Comparison of ENCODE assay signal across 14 cellular contexts in genomic region chr1:181562395-181562794, GRCh38.
A peak's percentile ranks its signal among the peaks of the same experiment; 100 is the strongest.
DNase-seq lines count a peak whose midpoint lies in the region; ATAC-seq, FAIRE-seq and TF ChIP-seq lines count a peak whose summit lies in the region.
"Had no signal": no experiment of that assay in that cellular context is flagged by ENCODE, and none has a peak within 500 bp of the region (broad histone marks: within the 10 kb centered on the region; RNA-seq: fewer than 3 reads in every experiment).

No MANE protein-coding gene starts in this region.

- H4K20me1 ChIP-seq in PC-9 (ENCODE audit: insufficient read depth): no peaks in the 10 kb centered on the region
- H4K20me1 ChIP-seq: BLaER1 treated with 17β-estradiol and CSF1 and Interleukin-3, amounts not matched to agents 10 nM and 100 nM had no signal

- H3K4me1 ChIP-seq in PC-9 (replicated peaks; ENCODE audit: insufficient read depth) (no peaks in the 10 kb centered on the region), esophagus muscularis mucosa (peaks cover 0 to 2% (median 0%) of the 10 kb centered on the region in 4 donors)
- H3K4me1 ChIP-seq: BLaER1 treated with 17β-estradiol and CSF1 and Interleukin-3, amounts not matched to agents 10 nM and 100 nM had no signal

- POLR2A ChIA-PET in PC-9 (lab: Charles Lee; ENCODE audit: unreplicated experiment): no interaction called here

- no peak overlapping the region for H3K27ac ChIP-seq in PC-9
- H3K27ac ChIP-seq in esophagus muscularis mucosa (replicated peaks in 1 of 4): no peak overlapping the region
- H3K27ac ChIP-seq: BLaER1 treated with 17β-estradiol and CSF1 and Interleukin-3, amounts not matched to agents 10 nM and 100 nM had no signal

- TF ChIP-seq POLR2A in esophagus muscularis mucosa (IDR thresholded peaks at IDR 0.05; ENCODE audit: low read depth): no peak

- CTCF ChIA-PET in PC-9 (lab: Charles Lee): no interaction called here

- ATAC-seq in GM18873 (IDR thresholded peaks at IDR 0.05; ENCODE audit: low FRiP score, unreplicated experiment): peak; percentile 83
- ATAC-seq in HG02798 (IDR thresholded peaks at IDR 0.05; ENCODE audit: poor library complexity, unreplicated experiment): peak; percentile 56
- no peak for ATAC-seq in GM18511 (IDR thresholded peaks at IDR 0.05; ENCODE audit: unreplicated experiment)

- TF ChIP-seq CTCF in PC-9 (conservative IDR thresholded peaks at IDR 0.05) (no peak), esophagus muscularis mucosa (IDR thresholded peaks at IDR 0.05) (no peak)

- H3K36me3 ChIP-seq in PC-9 (ENCODE audit: low read depth) (no peaks in the 10 kb centered on the region), esophagus muscularis mucosa (no peaks in the 10 kb centered on the region)
- H3K36me3 ChIP-seq: BLaER1 treated with 17β-estradiol and CSF1 and Interleukin-3, amounts not matched to agents 10 nM and 100 nM had no signal

- H3F3A ChIP-seq in PC-9 (ENCODE audit: insufficient read depth, low read depth): no peaks in the 10 kb centered on the region

- H3K9me3 ChIP-seq in PC-9 (ENCODE audit: insufficient read depth, low read depth): no peaks in the 10 kb centered on the region
- peaks cover 0 to 5% (median 2%) of the 10 kb centered on the region in 4 donors for H3K9me3 ChIP-seq in esophagus muscularis mucosa

- no peaks in the 10 kb centered on the region for H3K79me2 ChIP-seq in PC-9 (ENCODE audit: low read depth)

- intact Hi-C loops in PC-9 (cut with micrococcal nuclease; ENCODE audit: unreplicated experiment) (no loop called here), esophagus muscularis mucosa (cut with DNase I) (no loop called here)

- DNase-seq in PC-9 (no peak), HTR-8/SVneo (ENCODE audit: insufficient read length, low spot score) (no peak), esophagus muscularis mucosa (ENCODE audit: extremely low spot score) (no peak), NCI-H1092 (lab: John Stamatoyannopoulos, UW) (no peak)
- DNase-seq: ACHN; CD4-positive, CD25-positive, alpha-beta regulatory T cell; HCEC 1CT; HFFc6; KG1 had no signal

- H3K4me3 ChIP-seq in PC-9 (no peak overlapping the region), esophagus muscularis mucosa (no peak overlapping the region)
- H3K4me3 ChIP-seq: BLaER1 treated with 17β-estradiol and CSF1 and Interleukin-3, amounts not matched to agents 10 nM and 100 nM had no signal

- no peaks in the 10 kb centered on the region for H3K9me2 ChIP-seq in PC-9 (ENCODE audit: insufficient read depth)

- no peak overlapping the region for H2AFZ ChIP-seq in PC-9

- BruUV-seq in PC-9 (replicated peaks; lab: Mats Ljungman, UMichigan): no TSS peak

- peak overlapping the region; percentile 8; the same call in 1 of the 2 replicates for H3K4me2 ChIP-seq in PC-9
- H3K4me2 ChIP-seq: BLaER1 treated with 17β-estradiol and CSF1 and Interleukin-3, amounts not matched to agents 10 nM and 100 nM had no signal

- H3K27me3 ChIP-seq in PC-9 (ENCODE audit: insufficient read depth, low read depth): peaks cover 16% of the 10 kb centered on the region
- H3K27me3 ChIP-seq in esophagus muscularis mucosa: no peaks in the 10 kb centered on the region
- H3K27me3 ChIP-seq: BLaER1 treated with 17β-estradiol and CSF1 and Interleukin-3, amounts not matched to agents 10 nM and 100 nM had no signal

- FAIRE-seq in HTR-8/SVneo (lab: Jason Lieb, UNC): no peak
- FAIRE-seq: GM12891 had no signal

- no peak for TF ChIP-seq EP300 in esophagus muscularis mucosa (IDR thresholded peaks at IDR 0.05)

- 86% methylated on average over 4 of the region's 4 CpGs for WGBS in esophagus muscularis mucosa
